In genomic region chr5:150496098-150496497, GRCh38 we compare ENCODE assay signal across 15 cellular contexts. TPM values are rescaled to one million over a fixed set of nuclear protein-coding genes. Genes with fewer than 3 reads are reported as not detected.
A peak's percentile ranks its signal among the peaks of the same experiment; 100 is the strongest.
DNase-seq lines count a peak whose midpoint lies in the region; ATAC-seq, FAIRE-seq and TF ChIP-seq lines count a peak whose summit lies in the region.
"Had no signal": no experiment of that assay in that cellular context is flagged by ENCODE, and none has a peak within 500 bp of the region (broad histone marks: within the 10 kb centered on the region; RNA-seq: fewer than 3 reads in every experiment).

No MANE protein-coding gene starts in this region.

- TF ChIP-seq POLR2A in A549 (IDR thresholded peaks at IDR 0.05; ENCODE audit: low read length): no peak
- no peak for TF ChIP-seq POLR2A in sigmoid colon (IDR thresholded peaks at IDR 0.05)

- H3K4me3 ChIP-seq in A549: no peak overlapping the region
- H3K4me3 ChIP-seq in adipocyte (ENCODE audit: low read length): no peak overlapping the region
- no peak overlapping the region for H3K4me3 ChIP-seq in sigmoid colon

- H3K27ac ChIP-seq in A549 (peak overlapping the region; percentile 88 to 90), sigmoid colon (peak overlapping the region; percentile 58 to 78 (median 72))

- FAIRE-seq in A549 (lab: Jason Lieb, UNC): no peak
- FAIRE-seq: urothelium cell line had no signal

- no peak for TF ChIP-seq EP300 in A549 (IDR thresholded peaks at IDR 0.05)
- no peak for TF ChIP-seq EP300 in sigmoid colon (IDR thresholded peaks at IDR 0.05)

- CTCF ChIA-PET in A549 (lab: Yijun Ruan, JAX): interaction anchor here (1.1 to 33.5 kb wide), 6 partner anchors 8 to 64 kb away, joined by 3 to 439 read pairs (median 10); partner anchors contain the start of gene NDST1

- 79% methylated on average over 3 of the region's 3 CpGs for WGBS in A549 (ENCODE audit: missing lambda C conversion rate)
- 91 to 92% methylated on average over 3 of the region's 3 CpGs for WGBS in sigmoid colon, 2 donors

- H3K4me2 ChIP-seq in A549: peak overlapping the region; percentile 89

- no peak for DNase-seq in A549 (ENCODE audit: low read depth in 1 of 2, low spot score in 1 of 2)
- DNase-seq in adipocyte (ENCODE audit: low read depth): no peak
- DNase-seq in glutamatergic neuron: no peak
- no peak for DNase-seq in sigmoid colon
- no peak for DNase-seq in activated CD8-positive, alpha-beta memory T cell treated with anti-CD3 and anti-CD28 coated beads, Interleukin-2, amount 50 U/mL, for 4 hours
- DNase-seq in NK-92 treated with Interleukin-12 subunit alpha and Interleukin-12 subunit beta, amount 100 ng/mL, for 24 hours (lab: John Stamatoyannopoulos, UW): no peak
- DNase-seq: activated CD4-positive, alpha-beta memory T cell treated with anti-CD3 and anti-CD28 coated beads for 36 hours; DMS153; NCI-H187; NCI-H526; T-helper 9 cell had no signal

- H3K9ac ChIP-seq in adipocyte (ENCODE audit: low read length): peak overlapping the region; percentile 26

- no peak for TF ChIP-seq CTCF in A549 (IDR thresholded peaks at IDR 0.05)
- no peak for TF ChIP-seq CTCF in glutamatergic neuron (IDR thresholded peaks at IDR 0.05; ENCODE audit: partially characterized antibody, unreplicated experiment)
- TF ChIP-seq CTCF in sigmoid colon (IDR thresholded peaks at IDR 0.05): no peak

- intact Hi-C loops in sigmoid colon (cut with DNase I): no loop called here

- peak overlapping the region; percentile 77 for H3K27ac Mint-ChIP-seq in glutamatergic neuron (ENCODE audit: unreplicated experiment)
- H3K27ac Mint-ChIP-seq: activated CD4-positive, alpha-beta memory T cell treated with anti-CD3 and anti-CD28 coated beads for 36 hours had no signal

- no peaks in the 10 kb centered on the region for H3K27me3 ChIP-seq in adipocyte (replicated peaks; ENCODE audit: control insufficient read depth, insufficient read depth, low read length)
- H3K27me3 ChIP-seq in sigmoid colon: no peaks in the 10 kb centered on the region

- no peak overlapping the region for H3K4me3 Mint-ChIP-seq in glutamatergic neuron (ENCODE audit: unreplicated experiment)
- H3K4me3 Mint-ChIP-seq: activated CD4-positive, alpha-beta memory T cell treated with anti-CD3 and anti-CD28 coated beads for 36 hours; central memory CD8-positive, alpha-beta T cell had no signal

- H3K36me3 ChIP-seq in adipocyte (ENCODE audit: control insufficient read depth, insufficient read depth, low read length, severe bottlenecking) (peaks cover 28% of the 10 kb centered on the region), sigmoid colon (no peaks in the 10 kb centered on the region)

- no peaks in the 10 kb centered on the region for H3K9me3 ChIP-seq in A549
- no peaks in the 10 kb centered on the region for H3K9me3 ChIP-seq in adipocyte (ENCODE audit: control insufficient read depth, low read length)
- H3K9me3 ChIP-seq in sigmoid colon: no peaks in the 10 kb centered on the region

- H3K36me3 Mint-ChIP-seq in glutamatergic neuron (ENCODE audit: unreplicated experiment): no peaks in the 10 kb centered on the region
- H3K36me3 Mint-ChIP-seq: activated CD4-positive, alpha-beta memory T cell treated with anti-CD3 and anti-CD28 coated beads for 36 hours had no signal

- ATAC-seq in A549 (no peak), HG02678 (IDR thresholded peaks at IDR 0.05; ENCODE audit: unreplicated experiment) (no peak), GM21737 (IDR thresholded peaks at IDR 0.05; ENCODE audit: unreplicated experiment) (no peak)

- peaks cover 15% of the 10 kb centered on the region for H3K9me3 Mint-ChIP-seq in glutamatergic neuron (ENCODE audit: unreplicated experiment)
- H3K9me3 Mint-ChIP-seq: activated CD4-positive, alpha-beta memory T cell treated with anti-CD3 and anti-CD28 coated beads for 36 hours; central memory CD8-positive, alpha-beta T cell had no signal

- H3K4me1 ChIP-seq in A549: peaks cover 79% of the 10 kb centered on the region
- H3K4me1 ChIP-seq in adipocyte (ENCODE audit: control insufficient read depth, insufficient read depth, low read length): peaks cover 71% of the 10 kb centered on the region
- H3K4me1 ChIP-seq in sigmoid colon: peaks cover 0 to 83% (median 72%) of the 10 kb centered on the region in 4 donors

- peaks cover 11% of the 10 kb centered on the region for H3K27me3 Mint-ChIP-seq in glutamatergic neuron (ENCODE audit: unreplicated experiment)
- H3K27me3 Mint-ChIP-seq: activated CD4-positive, alpha-beta memory T cell treated with anti-CD3 and anti-CD28 coated beads for 36 hours had no signal

- POLR2A ChIA-PET in A549 (lab: Yijun Ruan, JAX): no interaction called here

- peaks cover 56% of the 10 kb centered on the region for H3K4me1 Mint-ChIP-seq in glutamatergic neuron (ENCODE audit: low read depth, unreplicated experiment)
- H3K4me1 Mint-ChIP-seq: central memory CD8-positive, alpha-beta T cell had no signal

- TF ChIP-seq RAD21 in A549 (conservative IDR thresholded peaks at IDR 0.05 in 1 of 2, IDR thresholded peaks at IDR 0.05 in 1 of 2): no peak

TF ChIP-seq in A549, 52 proteins besides CTCF, POLR2A, EP300 and RAD21:
- no peak for TF ChIP-seq BCL3 (IDR thresholded peaks at IDR 0.05)
- no peak for TF ChIP-seq POLR2AphosphoS2 (conservative IDR thresholded peaks at IDR 0.05; ENCODE audit: low read length)
- no peak for TF ChIP-seq NPAS2 (CRISPR knock-in tag; IDR thresholded peaks at IDR 0.05; ENCODE audit: borderline replicate concordance)
- TF ChIP-seq FOSL2 (IDR thresholded peaks at IDR 0.05): no peak
- TF ChIP-seq FOSL2 (CRISPR knock-in tag; IDR thresholded peaks at IDR 0.05): no peak
- no peak for TF ChIP-seq CBX8 (IDR thresholded peaks at IDR 0.05)
- TF ChIP-seq HES2 (IDR thresholded peaks at IDR 0.05): no peak
- TF ChIP-seq CHD4 (IDR thresholded peaks at IDR 0.05; ENCODE audit: borderline replicate concordance): no peak
- no peak for TF ChIP-seq NR3C1 (IDR thresholded peaks at IDR 0.05)

RNA-seq across cellular contexts. Expression of gene NDST1, which starts 11.8 kb away (rescaled TPM):
- polyA plus RNA-seq in A549 (2011; rRNA removed): 24.4 and 27.7 TPM in 2 replicates
- 28.2 and 45.6 TPM in 2 replicates for polyA plus RNA-seq in A549 (2012; cell fraction: cytosol; rRNA removed)
- polyA plus RNA-seq in A549 (2012; cell fraction: nucleus; rRNA removed): 70.2 and 91.2 TPM in 2 replicates
- polyA plus RNA-seq in A549 (2017; fragmentation: RNase III; extraction: RNeasy Plus Mini Kit Qiagen cat#74134 plus additional on column Dnase treatment): 50.8 to 59.7 TPM (median 55.8 TPM) in 3 replicates
- 37.2 and 50.7 TPM in 2 replicates for polyA minus RNA-seq in A549 (2011; rRNA and poly(A)+ RNA removed)
- total RNA-seq in glutamatergic neuron (ENCODE audit: unreplicated experiment): 160 TPM
- total RNA-seq in sigmoid colon: 10 to 100 TPM; 26.5 to 74.8 (median 43.7) TPM
- polyA plus RNA-seq in sigmoid colon: 10 to 100 TPM in 2 of 3 donors, 1 to 10 TPM in 1; 5.4 to 39.4 (median 13.9) TPM

RNA-seq across cellular contexts. Expression of gene RPS14, which starts 46.6 kb away (rescaled TPM):
- polyA plus RNA-seq in A549 (2011; rRNA removed) (3,799 and 4,312 TPM in 2 replicates), A549 (2017; fragmentation: RNase III; extraction: RNeasy Plus Mini Kit Qiagen cat#74134 plus additional on column Dnase treatment) (3,127 to 3,794 TPM (median 3,716 TPM) in 3 replicates), sigmoid colon (1,000 to 10,000 TPM; 3,769 to 7,878 (median 4,593) TPM)
- polyA plus RNA-seq in A549 (2012; cell fraction: cytosol; rRNA removed): 5,803 and 7,483 TPM in 2 replicates
- 1,682 and 2,988 TPM in 2 replicates for polyA plus RNA-seq in A549 (2012; cell fraction: nucleus; rRNA removed)
- 949 and 1,168 TPM in 2 replicates for polyA minus RNA-seq in A549 (2011; rRNA and poly(A)+ RNA removed)
- total RNA-seq in glutamatergic neuron (ENCODE audit: unreplicated experiment) (1,465 TPM), sigmoid colon (1,000 to 10,000 TPM; 3,111 to 5,491 (median 5,342) TPM)
